Comparison of ENCODE assay signal across 6 cellular contexts in the genomic region with DNA sequence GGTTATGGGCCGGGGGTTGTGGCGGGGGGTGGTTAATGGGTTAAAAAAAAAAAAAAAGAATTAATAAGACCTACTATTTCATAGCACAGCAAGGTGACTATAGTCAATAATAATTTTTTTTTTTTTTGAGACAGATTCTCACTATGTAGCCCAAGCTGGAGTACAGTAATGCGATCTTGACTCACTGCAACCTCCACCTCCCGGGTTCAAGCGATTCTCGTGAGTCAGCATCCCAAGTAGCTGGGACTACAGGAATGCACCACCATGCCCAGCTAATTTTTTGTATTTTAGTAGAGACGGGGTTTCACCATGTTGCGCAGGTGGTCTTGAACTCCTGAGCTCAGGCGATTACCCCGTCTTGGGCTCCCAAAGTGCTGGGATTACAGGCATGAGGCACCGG.
DNase-seq lines count a peak whose midpoint lies in the region; FAIRE-seq and TF ChIP-seq lines count a peak whose summit lies in the region.
"Not testable (repeated sequence)": the region's sequence is repeated elsewhere in the genome, so short reads cannot be mapped to it uniquely, and the experiment has no call there.

No MANE protein-coding gene starts in this region.

- peaks cover 14% of the 10 kb centered on the region for H3K36me3 Mint-ChIP-seq in HFFc6 (ENCODE audit: low read depth)
- not testable (repeated sequence) for H3K36me3 Mint-ChIP-seq in astrocyte (ENCODE audit: low read depth, unreplicated experiment)

- not testable (repeated sequence) for H3K27ac ChIP-seq in astrocyte (ENCODE audit: low read depth, low read length)
- H3K27ac ChIP-seq in osteoblast (ENCODE audit: low read depth, low read length) = peak overlapping the region; percentile 54

- not testable (repeated sequence) for H4K20me1 ChIP-seq in astrocyte (ENCODE audit: insufficient read depth, low read length); osteoblast (ENCODE audit: insufficient read depth, low read length)

- H3K9me3 Mint-ChIP-seq in HFFc6; astrocyte (ENCODE audit: unreplicated experiment): not testable (repeated sequence)

- H3K9ac ChIP-seq in astrocyte (ENCODE audit: low read length) = not testable (repeated sequence)

- H3K36me3 ChIP-seq in astrocyte (ENCODE audit: insufficient read depth, low read length); osteoblast (ENCODE audit: insufficient read depth, low read length): not testable (repeated sequence)

- peaks cover 79% of the 10 kb centered on the region for H3K4me1 Mint-ChIP-seq in HFFc6 (ENCODE audit: low read depth)
- H3K4me1 Mint-ChIP-seq in astrocyte (ENCODE audit: low read depth, unreplicated experiment) = peaks cover 15% of the 10 kb centered on the region

- not testable (repeated sequence) for H3K4me3 ChIP-seq in astrocyte (ENCODE audit: insufficient read depth, low read depth, low read length); osteoblast (ENCODE audit: insufficient read depth, low read length)

- peak overlapping the region; percentile 7; the same call in 1 of the 2 replicates for H3K4me3 Mint-ChIP-seq in HFFc6
- not testable (repeated sequence) for H3K4me3 Mint-ChIP-seq in astrocyte (ENCODE audit: unreplicated experiment)

- H3K27me3 Mint-ChIP-seq in HFFc6 (ENCODE audit: insufficient read depth); astrocyte (ENCODE audit: low read depth, unreplicated experiment): not testable (repeated sequence)

- H3K79me2 ChIP-seq in astrocyte (ENCODE audit: insufficient read depth, low read length) (peaks cover 58% of the 10 kb centered on the region), osteoblast (ENCODE audit: insufficient read depth, low read length) (peaks cover 60% of the 10 kb centered on the region)

- H3K27ac Mint-ChIP-seq in HFFc6 = peak overlapping the region; percentile 70
- not testable (repeated sequence) for H3K27ac Mint-ChIP-seq in astrocyte (ENCODE audit: unreplicated experiment)

- H3K9me3 ChIP-seq in astrocyte (ENCODE audit: insufficient read depth, low read depth, low read length); osteoblast (ENCODE audit: low read depth, low read length): not testable (repeated sequence)

- H2AFZ ChIP-seq in astrocyte (ENCODE audit: low read depth, low read length); osteoblast (ENCODE audit: low read length): not testable (repeated sequence)

- DNase-seq in Daoy (ENCODE audit: low read depth) (peak; percentile 69), ELR (ENCODE audit: low read depth) (peak; percentile 87), HFFc6 (peak; percentile 64), LHCN-M2 (ENCODE audit: low read depth) (peak; percentile 18), astrocyte (ENCODE audit: low read depth) (peak; percentile 54)
- not testable (repeated sequence) for DNase-seq in osteoblast (ENCODE audit: insufficient read length, low spot score, missing footprints)

- H3K4me2 ChIP-seq in astrocyte (ENCODE audit: low read length); osteoblast (ENCODE audit: insufficient read depth, low read length): not testable (repeated sequence)

- H3K4me1 ChIP-seq in astrocyte (ENCODE audit: insufficient read depth, low read length) (peaks cover 17% of the 10 kb centered on the region), osteoblast (ENCODE audit: insufficient read depth, low read length) (peaks cover 37% of the 10 kb centered on the region)

- H3K27me3 ChIP-seq in astrocyte (ENCODE audit: insufficient read depth, low read length); osteoblast (ENCODE audit: insufficient read depth, low read length): not testable (repeated sequence)

- not testable (repeated sequence) for FAIRE-seq in astrocyte (lab: Jason Lieb, UNC)

- TF ChIP-seq CTCF in HFFc6 (IDR thresholded peaks at IDR 0.05); astrocyte (IDR thresholded peaks at IDR 0.05; ENCODE audit: insufficient read depth, low read depth, low read length); osteoblast (IDR thresholded peaks at IDR 0.05; ENCODE audit: extremely low read depth, low read depth, low read length): not testable (repeated sequence)
